Comparison of ENCODE assay signal across 1 cellular context in the genomic region with DNA sequence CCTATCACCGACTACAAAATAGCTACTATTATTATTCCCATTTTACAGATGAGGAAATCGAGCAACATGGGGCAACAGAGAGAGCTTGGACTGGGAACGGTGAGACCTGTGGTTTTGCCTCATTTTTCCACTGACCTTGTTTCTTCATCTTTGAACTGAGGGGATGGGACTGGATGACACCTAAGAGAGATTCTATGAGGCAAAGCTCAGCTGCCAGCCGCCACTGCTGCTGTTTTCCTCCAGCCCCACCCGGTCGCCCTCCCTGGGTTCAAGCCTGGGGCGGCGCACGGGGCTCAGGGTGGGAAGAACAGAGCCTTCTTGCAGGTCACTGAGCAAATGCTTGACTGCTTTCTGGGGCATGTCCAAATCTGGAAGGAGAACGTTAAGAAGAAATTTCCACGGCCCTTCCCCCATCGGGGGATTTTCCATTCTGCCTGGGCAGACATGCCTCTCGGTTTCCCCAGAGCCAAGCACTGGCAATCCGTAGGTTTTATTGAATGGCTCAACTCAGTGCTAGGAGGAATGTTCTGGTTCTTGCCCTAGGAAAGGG.
TF ChIP-seq lines count a peak whose summit lies in the region.

No MANE protein-coding gene starts in this region.

TF ChIP-seq in WTC11, 78 proteins besides CTCF, POLR2A, EP300 and RAD21 (continued from another document):
- TF ChIP-seq ZNF425 (CRISPR knock-in tag; conservative IDR thresholded peaks at IDR 0.05) (no peak), ZBTB43 (CRISPR knock-in tag; IDR thresholded peaks at IDR 0.05) (no peak), TEAD1 (CRISPR knock-in tag; IDR thresholded peaks at IDR 0.05) (no peak)
